In genomic region chr10:30231071-30231652, GRCh38 we compare ENCODE assay signal across 1 cellular context.
TF ChIP-seq lines count a peak whose summit lies in the region.

No MANE protein-coding gene starts in this region.

TF ChIP-seq in GM23338, 12 proteins besides CTCF, POLR2A, EP300 and RAD21 (continued from another document):
- TF ChIP-seq ETS1 (IDR thresholded peaks at IDR 0.05): no peak
- no peak for TF ChIP-seq ZNF331 (CRISPR knock-in tag; IDR thresholded peaks at IDR 0.05; ENCODE audit: low read depth)
- TF ChIP-seq EZH2phosphoT487 (IDR thresholded peaks at IDR 0.05; ENCODE audit: unreplicated experiment): no peak
- no peak for TF ChIP-seq EZH2 (IDR thresholded peaks at IDR 0.05; ENCODE audit: low read depth, unreplicated experiment)
- TF ChIP-seq POLR2AphosphoS5 (IDR thresholded peaks at IDR 0.05; ENCODE audit: low read depth): no peak
- TF ChIP-seq JUNB (IDR thresholded peaks at IDR 0.05; ENCODE audit: unreplicated experiment): no peak
- no peak for TF ChIP-seq ZNF114 (CRISPR knock-in tag; IDR thresholded peaks at IDR 0.05)
- TF ChIP-seq NANOG (IDR thresholded peaks at IDR 0.05; ENCODE audit: borderline replicate concordance): no peak
- TF ChIP-seq REST (IDR thresholded peaks at IDR 0.05; ENCODE audit: unreplicated experiment): no peak
